In genomic region chr18:22477222-22477621, GRCh38 we compare ENCODE assay signal across 32 cellular contexts. TPM values are rescaled to one million over a fixed set of nuclear protein-coding genes. Genes with fewer than 3 reads are reported as not detected.
"Had no signal": no experiment of that assay in that cellular context is flagged by ENCODE, and none has a peak within 500 bp of the region (broad histone marks: within the 10 kb centered on the region; RNA-seq: fewer than 3 reads in every experiment).

No MANE protein-coding gene starts in this region.

- ATAC-seq: effector memory CD8-positive, alpha-beta T cell; gastrocnemius medialis; left cardiac atrium; left lung; left ventricle myocardium superior; lower lobe of right lung; mucosa of descending colon had no signal

- H3K4me3 Mint-ChIP-seq: dendritic cell treated with granulocyte-macrophage colony-stimulating factor and Interleukin-4, amounts not matched to agents 40 ng/mL and 50 ng/mL, for 4 days; effector memory CD8-positive, alpha-beta T cell; mesothelial cell of epicardium had no signal

- FAIRE-seq: colon, endothelial cell of umbilical vein, islet of Langerhans, keratinocyte had no signal

- H3K9me3 ChIP-seq: esophagus squamous epithelium, gastrocnemius medialis, heart right ventricle, left lung, lower lobe of right lung, mucosa of descending colon had no signal

- H3K4me3 ChIP-seq: coronary artery, esophagus squamous epithelium, gastrocnemius medialis, heart right ventricle, left lung, lower lobe of right lung, mucosa of descending colon had no signal

- H3K27me3 Mint-ChIP-seq: dendritic cell treated with granulocyte-macrophage colony-stimulating factor and Interleukin-4, amounts not matched to agents 40 ng/mL and 50 ng/mL, for 4 days had no signal

- H3K9me3 Mint-ChIP-seq: dendritic cell treated with granulocyte-macrophage colony-stimulating factor and Interleukin-4, amounts not matched to agents 40 ng/mL and 50 ng/mL, for 4 days had no signal

- H3K36me3 ChIP-seq: esophagus squamous epithelium, gastrocnemius medialis, heart right ventricle, left lung, lower lobe of right lung had no signal

- H3K27me3 ChIP-seq: gastrocnemius medialis, heart right ventricle, left lung had no signal

- H3K27ac Mint-ChIP-seq: dendritic cell treated with granulocyte-macrophage colony-stimulating factor and Interleukin-4, amounts not matched to agents 40 ng/mL and 50 ng/mL, for 4 days; effector memory CD8-positive, alpha-beta T cell; mesothelial cell of epicardium had no signal

- H3K4me1 ChIP-seq: esophagus squamous epithelium, gastrocnemius medialis, left lung had no signal

- H3K27ac ChIP-seq: coronary artery, esophagus squamous epithelium, gastrocnemius medialis, heart right ventricle, left lung, lower lobe of right lung had no signal

- H3K36me3 Mint-ChIP-seq: mesothelial cell of epicardium had no signal

- DNase-seq: effector CD8-positive, alpha-beta T cell; effector memory CD8-positive, alpha-beta T cell; esophagus squamous epithelium; foreskin fibroblast; foreskin melanocyte; gastrocnemius medialis; glutamatergic neuron; head of caudate nucleus; heart right ventricle; hippocampal formation; left cardiac atrium; left lung; left ventricle myocardium superior; lower lobe of right lung; mesenchymal stem cell; mucosa of descending colon had no signal

RNA-seq across cellular contexts. Expression of gene CTAGE1, which starts 59.5 kb away (rescaled TPM):
- total RNA-seq: cerebellum, dermis microvascular lymphatic vessel endothelial cell, endothelial cell of umbilical vein, epithelial cell of proximal tubule, esophagus squamous epithelium, gastrocnemius medialis, glomerular endothelial cell, kidney epithelial cell, left cardiac atrium, left lung, left ventricle myocardium superior, lower leg skin, lower lobe of right lung, lung microvascular endothelial cell, mesenteric fat pad, mucosa of descending colon had no signal
- polyA plus RNA-seq: endothelial cell of umbilical vein, esophagus, heart right ventricle, keratinocyte had no signal
